1 cellular context compared by ENCODE assay signal in the genomic region with DNA sequence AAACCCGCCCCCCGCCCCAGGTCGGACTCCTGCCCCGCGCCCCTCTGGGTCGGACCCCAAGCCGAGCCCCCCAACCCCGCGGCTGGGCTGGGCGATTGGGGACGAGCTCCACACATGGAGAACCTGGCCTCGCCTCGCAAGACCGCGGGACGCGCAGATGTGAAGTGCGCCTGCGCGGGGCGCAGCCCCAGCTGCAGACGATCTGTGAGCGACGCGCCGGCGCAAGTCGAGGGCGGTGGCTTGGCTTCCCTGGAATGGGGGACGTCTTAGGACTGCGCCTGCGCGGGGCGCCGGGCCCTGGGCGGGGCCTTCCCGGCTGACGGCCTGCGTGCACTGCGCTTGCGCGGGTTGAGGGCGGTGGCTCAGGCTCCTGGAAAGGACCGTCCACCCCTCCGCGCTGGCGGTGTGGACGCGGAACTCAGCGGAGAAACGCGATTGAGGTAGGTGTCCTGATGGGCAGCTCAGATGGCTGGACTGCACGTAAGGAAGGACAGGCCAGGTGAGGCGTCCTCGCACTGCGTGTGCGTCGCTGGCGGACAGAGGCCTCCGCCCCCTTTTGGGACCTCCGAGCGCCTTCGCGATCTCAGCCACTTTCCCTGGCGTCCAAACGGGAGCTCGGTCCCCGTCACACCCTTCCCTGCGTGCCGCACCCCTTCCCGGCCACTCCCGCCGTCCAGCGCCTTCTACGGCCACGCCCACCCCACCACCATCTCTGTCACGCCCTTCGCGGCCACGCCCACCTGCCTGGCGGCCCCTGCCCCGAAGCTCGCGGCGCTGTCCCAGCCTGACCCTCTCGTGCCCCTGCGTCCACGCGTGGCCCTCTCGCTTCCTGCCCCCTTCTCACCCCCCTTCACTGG.
TF ChIP-seq lines count a peak whose summit lies in the region.

A gene (plus strand): TSS at position 351 of the 857 bp plus-strand sequence. CDS start 1,278 bp downstream, outside the sequence.

TF ChIP-seq in WTC11, 78 proteins besides CTCF, POLR2A, EP300 and RAD21 (continued from another document):
- TF ChIP-seq, protein P1, sequence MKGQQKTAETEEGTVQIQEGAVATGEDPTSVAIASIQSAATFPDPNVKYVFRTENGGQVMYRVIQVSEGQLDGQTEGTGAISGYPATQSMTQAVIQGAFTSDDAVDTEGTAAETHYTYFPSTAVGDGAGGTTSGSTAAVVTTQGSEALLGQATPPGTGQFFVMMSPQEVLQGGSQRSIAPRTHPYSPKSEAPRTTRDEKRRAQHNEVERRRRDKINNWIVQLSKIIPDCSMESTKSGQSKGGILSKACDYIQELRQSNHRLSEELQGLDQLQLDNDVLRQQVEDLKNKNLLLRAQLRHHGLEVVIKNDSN (CRISPR knock-in tag; IDR thresholded peaks at IDR 0.05), result peak; percentile 27; the same call in 1 of the 2 replicates
- TF ChIP-seq, protein P2, sequence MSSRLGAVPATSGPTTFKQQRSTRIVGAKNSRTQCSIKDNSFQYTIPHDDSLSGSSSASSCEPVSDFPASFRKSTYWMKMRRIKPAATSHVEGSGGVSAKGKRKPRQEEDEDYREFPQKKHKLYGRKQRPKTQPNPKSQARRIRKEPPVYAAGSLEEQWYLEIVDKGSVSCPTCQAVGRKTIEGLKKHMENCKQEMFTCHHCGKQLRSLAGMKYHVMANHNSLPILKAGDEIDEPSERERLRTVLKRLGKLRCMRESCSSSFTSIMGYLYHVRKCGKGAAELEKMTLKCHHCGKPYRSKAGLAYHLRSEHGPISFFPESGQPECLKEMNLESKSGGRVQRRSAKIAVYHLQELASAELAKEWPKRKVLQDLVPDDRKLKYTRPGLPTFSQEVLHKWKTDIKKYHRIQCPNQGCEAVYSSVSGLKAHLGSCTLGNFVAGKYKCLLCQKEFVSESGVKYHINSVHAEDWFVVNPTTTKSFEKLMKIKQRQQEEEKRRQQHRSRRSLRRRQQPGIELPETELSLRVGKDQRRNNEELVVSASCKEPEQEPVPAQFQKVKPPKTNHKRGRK (CRISPR knock-in tag; IDR thresholded peaks at IDR 0.05; ENCODE audit: borderline replicate concordance), result no peak
- TF ChIP-seq, protein P3, sequence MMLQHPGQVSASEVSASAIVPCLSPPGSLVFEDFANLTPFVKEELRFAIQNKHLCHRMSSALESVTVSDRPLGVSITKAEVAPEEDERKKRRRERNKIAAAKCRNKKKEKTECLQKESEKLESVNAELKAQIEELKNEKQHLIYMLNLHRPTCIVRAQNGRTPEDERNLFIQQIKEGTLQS (CRISPR knock-in tag; conservative IDR thresholded peaks at IDR 0.05), result no peak
- TF ChIP-seq ETV6 (CRISPR knock-in tag; IDR thresholded peaks at IDR 0.05) (peak; percentile 81), TEAD1 (CRISPR knock-in tag; IDR thresholded peaks at IDR 0.05) (peak; percentile 39; the same call in 1 of the 2 replicates), ATF1 (CRISPR knock-in tag; IDR thresholded peaks at IDR 0.05) (no peak), CREM (CRISPR knock-in tag; IDR thresholded peaks at IDR 0.05) (0 out of 2 replicates have a peak, but pooled peaks have one; percentile 2)
- TF ChIP-seq, protein P4, sequence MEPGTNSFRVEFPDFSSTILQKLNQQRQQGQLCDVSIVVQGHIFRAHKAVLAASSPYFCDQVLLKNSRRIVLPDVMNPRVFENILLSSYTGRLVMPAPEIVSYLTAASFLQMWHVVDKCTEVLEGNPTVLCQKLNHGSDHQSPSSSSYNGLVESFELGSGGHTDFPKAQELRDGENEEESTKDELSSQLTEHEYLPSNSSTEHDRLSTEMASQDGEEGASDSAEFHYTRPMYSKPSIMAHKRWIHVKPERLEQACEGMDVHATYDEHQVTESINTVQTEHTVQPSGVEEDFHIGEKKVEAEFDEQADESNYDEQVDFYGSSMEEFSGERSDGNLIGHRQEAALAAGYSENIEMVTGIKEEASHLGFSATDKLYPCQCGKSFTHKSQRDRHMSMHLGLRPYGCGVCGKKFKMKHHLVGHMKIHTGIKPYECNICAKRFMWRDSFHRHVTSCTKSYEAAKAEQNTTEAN (CRISPR knock-in tag; IDR thresholded peaks at IDR 0.05), result peak; percentile 71; the same call in 1 of the 2 replicates
- TF ChIP-seq, protein P5, sequence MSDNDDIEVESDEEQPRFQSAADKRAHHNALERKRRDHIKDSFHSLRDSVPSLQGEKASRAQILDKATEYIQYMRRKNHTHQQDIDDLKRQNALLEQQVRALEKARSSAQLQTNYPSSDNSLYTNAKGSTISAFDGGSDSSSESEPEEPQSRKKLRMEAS (CRISPR knock-in tag; IDR thresholded peaks at IDR 0.05), result peak; percentile 81
